Comparison of ENCODE assay signal across 8 cellular contexts in genomic region chr1:150149490-150150453, GRCh38. TPM values are rescaled to one million over a fixed set of nuclear protein-coding genes. Genes with fewer than 3 reads are reported as not detected.
DNase-seq lines count a peak whose midpoint lies in the region; ATAC-seq and TF ChIP-seq lines count a peak whose summit lies in the region.

TSS of gene PLEKHO1 (plus strand) at chr1:150149916. CDS start at chr1:150150258, 342 bp downstream.

- intact Hi-C loops in Panc1 (cut with micrococcal nuclease; ENCODE audit: unreplicated experiment): no loop called here

- H3K36me3 ChIP-seq in Panc1 (ENCODE audit: control insufficient read depth, insufficient read depth, low read length) (no peaks in the 10 kb centered on the region), fibroblast of lung (ENCODE audit: control insufficient read depth, insufficient read depth, low read length) (peaks cover 8% of the 10 kb centered on the region)

- H3K79me2 ChIP-seq in fibroblast of lung (ENCODE audit: control insufficient read depth, insufficient read depth, low read length): peaks cover 42% of the 10 kb centered on the region

- H4K20me1 ChIP-seq in fibroblast of lung (ENCODE audit: control insufficient read depth, extremely low read depth, insufficient read depth, low read length): no peaks in the 10 kb centered on the region

- H3K36me3 Mint-ChIP-seq in activated T-helper 17 cell treated with anti-CD3 and anti-CD28 coated beads, Interleukin-2, amount 50 U/mL, for 72 hours (ENCODE audit: low read depth): peaks cover 40% of the 10 kb centered on the region
- H3K36me3 Mint-ChIP-seq in natural killer cell treated with Interleukin-12 subunit alpha and Interleukin-12 subunit beta and Interleukin-15 and Interleukin-18, amount 100 ng/mL, for 72 hours: peaks cover 5% of the 10 kb centered on the region
- H3K36me3 Mint-ChIP-seq in stimulated activated naive CD8-positive, alpha-beta T cell treated with anti-CD3 and anti-CD28 coated beads, Interleukin-15, Interleukin-2, amounts not matched to agents 100 ng/mL and 50 ng/mL, for 24 hours (ENCODE audit: low read depth): peaks cover 14% of the 10 kb centered on the region

- H3K4me3 ChIP-seq in Panc1 (ENCODE audit: low read depth in 2 of 2, low read length in 2 of 2) (peak within 1 kb of the TSS; percentile 56 to 66), fibroblast of lung (replicated peaks in 1 of 4; ENCODE audit: control extremely low read depth in 1 of 4, insufficient read depth in 1 of 4, low read depth in 3 of 4, low read length in 4 of 4) (peak within 1 kb of the TSS; percentile 88 to 95 (median 92))

- H3K4me2 ChIP-seq in fibroblast of lung (ENCODE audit: extremely low read depth, insufficient read depth, low read length): peak within 1 kb of the TSS; percentile 98

- POLR2A ChIA-PET in Panc1 (lab: Charles Lee): interaction anchor here (0.7 kb wide), 1 partner anchor 9 kb away, joined by 21 read pairs; no protein-coding TSS in a partner anchor

- DNase-seq in NCI-H2196 (lab: John Stamatoyannopoulos, UW; ENCODE audit: unreplicated experiment): peak; percentile 55
- no peak for DNase-seq in NCI-H2196 treated with DMSO at 0.1 percent for 48 hours (lab: John Stamatoyannopoulos, UW; ENCODE audit: unreplicated experiment)
- DNase-seq in Panc1 (ENCODE audit: low read depth, low spot score): no peak
- peak; percentile 81 to 89 for DNase-seq in fibroblast of lung (ENCODE audit: low read depth in 2 of 2)
- DNase-seq in natural killer cell treated with Interleukin-12 subunit alpha and Interleukin-12 subunit beta and Interleukin-15 and Interleukin-18, amount 100 ng/mL, for 72 hours (ENCODE audit: low spot score): peak; percentile 83

- TF ChIP-seq CTCF in Panc1 (IDR thresholded peaks at IDR 0.05) (no peak), fibroblast of lung (conservative IDR thresholded peaks at IDR 0.05 in 1 of 2, IDR thresholded peaks at IDR 0.05 in 1 of 2; ENCODE audit: low read depth in 1 of 2, low read length in 2 of 2) (no peak)

- no peaks in the 10 kb centered on the region for H3K27me3 ChIP-seq in Panc1 (ENCODE audit: control insufficient read depth, insufficient read depth, low read length)
- H3K27me3 ChIP-seq in fibroblast of lung (ENCODE audit: control insufficient read depth, insufficient read depth, low read length): no peaks in the 10 kb centered on the region

- H3K4me3 Mint-ChIP-seq in activated T-helper 17 cell treated with anti-CD3 and anti-CD28 coated beads, Interleukin-2, amount 50 U/mL, for 72 hours: peak within 1 kb of the TSS; percentile 99
- H3K4me3 Mint-ChIP-seq in natural killer cell treated with Interleukin-12 subunit alpha and Interleukin-12 subunit beta and Interleukin-15 and Interleukin-18, amount 100 ng/mL, for 72 hours: peak within 1 kb of the TSS; percentile 94
- peak within 1 kb of the TSS; percentile 83 for H3K4me3 Mint-ChIP-seq in stimulated activated naive CD8-positive, alpha-beta T cell treated with anti-CD3 and anti-CD28 coated beads, Interleukin-15, Interleukin-2, amounts not matched to agents 100 ng/mL and 50 ng/mL, for 24 hours

- peak within 1 kb of the TSS; percentile 31; the same call in 1 of the 2 replicates for H3K27ac ChIP-seq in Panc1 (ENCODE audit: low read length)
- H3K27ac ChIP-seq in fibroblast of lung (ENCODE audit: insufficient read depth, low read length): peak within 1 kb of the TSS; percentile 75

- H2AFZ ChIP-seq in fibroblast of lung (ENCODE audit: low read length): peak within 1 kb of the TSS; percentile 31

- H3K4me1 ChIP-seq in Panc1 (ENCODE audit: control insufficient read depth, insufficient read depth, low read length) (peaks cover 11% of the 10 kb centered on the region), fibroblast of lung (ENCODE audit: control insufficient read depth, extremely low read depth, insufficient read depth, low read length) (peaks cover 9% of the 10 kb centered on the region)

- peak within 1 kb of the TSS; percentile 83 for H3K9ac ChIP-seq in fibroblast of lung (ENCODE audit: insufficient read depth, low read length)

- H3K9me3 ChIP-seq in Panc1 (ENCODE audit: control insufficient read depth, insufficient read depth, low read depth, low read length) (no peaks in the 10 kb centered on the region), fibroblast of lung (ENCODE audit: control insufficient read depth, insufficient read depth, low read depth, low read length) (no peaks in the 10 kb centered on the region)

- BruUV-seq in Panc1 (replicated peaks; lab: Mats Ljungman, UMichigan): no TSS peak

- CTCF ChIA-PET in Panc1 (lab: Charles Lee): interaction anchor here (0.7 to 1.0 kb wide), 2 partner anchors 37 to 159 kb away, joined by 3 to 19 read pairs; no protein-coding TSS in a partner anchor

- H3K9me3 Mint-ChIP-seq in activated T-helper 17 cell treated with anti-CD3 and anti-CD28 coated beads, Interleukin-2, amount 50 U/mL, for 72 hours: no peaks in the 10 kb centered on the region
- no peaks in the 10 kb centered on the region for H3K9me3 Mint-ChIP-seq in natural killer cell treated with Interleukin-12 subunit alpha and Interleukin-12 subunit beta and Interleukin-15 and Interleukin-18, amount 100 ng/mL, for 72 hours
- H3K9me3 Mint-ChIP-seq in stimulated activated naive CD8-positive, alpha-beta T cell treated with anti-CD3 and anti-CD28 coated beads, Interleukin-15, Interleukin-2, amounts not matched to agents 100 ng/mL and 50 ng/mL, for 24 hours: no peaks in the 10 kb centered on the region

- ATAC-seq in HG03520 (IDR thresholded peaks at IDR 0.05; ENCODE audit: unreplicated experiment) (peak; percentile 61), Panc1 (peak; percentile 86)
- ATAC-seq in activated T-helper 17 cell treated with anti-CD3 and anti-CD28 coated beads, Interleukin-2, amount 50 U/mL, for 72 hours (replicated peaks): peak; percentile 79
- ATAC-seq in natural killer cell treated with Interleukin-12 subunit alpha and Interleukin-12 subunit beta and Interleukin-15 and Interleukin-18, amount 100 ng/mL, for 72 hours: peak; percentile 89 to 93

- peaks cover 46% of the 10 kb centered on the region for H3K4me1 Mint-ChIP-seq in activated T-helper 17 cell treated with anti-CD3 and anti-CD28 coated beads, Interleukin-2, amount 50 U/mL, for 72 hours
- peaks cover 36 to 47% of the 10 kb centered on the region in 2 donors for H3K4me1 Mint-ChIP-seq in natural killer cell treated with Interleukin-12 subunit alpha and Interleukin-12 subunit beta and Interleukin-15 and Interleukin-18, amount 100 ng/mL, for 72 hours (ENCODE audit: low read depth in 2 of 2)
- H3K4me1 Mint-ChIP-seq in stimulated activated naive CD8-positive, alpha-beta T cell treated with anti-CD3 and anti-CD28 coated beads, Interleukin-15, Interleukin-2, amounts not matched to agents 100 ng/mL and 50 ng/mL, for 24 hours (ENCODE audit: low read depth): peaks cover 65% of the 10 kb centered on the region

- in situ Hi-C loops in Panc1 (cut with HindIII; ENCODE audit: low pct_unique_long_range_greater_than_20kb, low sequenced_read_pairs): no loop called here

- H3K27ac Mint-ChIP-seq in activated T-helper 17 cell treated with anti-CD3 and anti-CD28 coated beads, Interleukin-2, amount 50 U/mL, for 72 hours: peak within 1 kb of the TSS; percentile 96
- peak within 1 kb of the TSS; percentile 93 to 97 for H3K27ac Mint-ChIP-seq in natural killer cell treated with Interleukin-12 subunit alpha and Interleukin-12 subunit beta and Interleukin-15 and Interleukin-18, amount 100 ng/mL, for 72 hours
- H3K27ac Mint-ChIP-seq in stimulated activated naive CD8-positive, alpha-beta T cell treated with anti-CD3 and anti-CD28 coated beads, Interleukin-15, Interleukin-2, amounts not matched to agents 100 ng/mL and 50 ng/mL, for 24 hours: peak within 1 kb of the TSS; percentile 83

- H3K27me3 Mint-ChIP-seq in activated T-helper 17 cell treated with anti-CD3 and anti-CD28 coated beads, Interleukin-2, amount 50 U/mL, for 72 hours: no peaks in the 10 kb centered on the region
- H3K27me3 Mint-ChIP-seq in natural killer cell treated with Interleukin-12 subunit alpha and Interleukin-12 subunit beta and Interleukin-15 and Interleukin-18, amount 100 ng/mL, for 72 hours: no peaks in the 10 kb centered on the region
- no peaks in the 10 kb centered on the region for H3K27me3 Mint-ChIP-seq in stimulated activated naive CD8-positive, alpha-beta T cell treated with anti-CD3 and anti-CD28 coated beads, Interleukin-15, Interleukin-2, amounts not matched to agents 100 ng/mL and 50 ng/mL, for 24 hours

RNA-seq across cellular contexts. Expression of gene PLEKHO1, which starts in this region (rescaled TPM):
- total RNA-seq in Panc1 (2021; ENCODE audit: unreplicated experiment) (9.1 TPM), fibroblast of lung (55.0 and 65.6 TPM in 2 replicates)
- 10.8 TPM for polyA plus RNA-seq in Panc1 (2012; ENCODE audit: insufficient read length)
- 10 to 100 TPM; 33.1 to 43.0 TPM for total RNA-seq in activated T-helper 17 cell treated with anti-CD3 and anti-CD28 coated beads, Interleukin-2, amount 50 U/mL, for 72 hours
- polyA plus RNA-seq in fibroblast of lung: 35.1 and 48.3 TPM in 2 replicates
- polyA plus RNA-seq in fibroblast of lung (2012): 46.3 and 57.0 TPM in 2 replicates
- 56.6 and 66.9 TPM in 2 replicates for polyA minus RNA-seq in fibroblast of lung (ENCODE audit: low replicate concordance)
- total RNA-seq in natural killer cell treated with Interleukin-12 subunit alpha and Interleukin-12 subunit beta and Interleukin-15 and Interleukin-18, amount 100 ng/mL, for 72 hours: 10 to 100 TPM; 40.9 to 65.2 TPM

Comparison
In these comparisons a context has a peak if more than half of its experiments do, and no peak if none do; other contexts are left out.
1. DNase-seq: peak in NCI-H2196 (single experiment), fibroblast of lung (2 of 2) and natural killer cell treated with Interleukin-12 subunit alpha and Interleukin-12 subunit beta and Interleukin-15 and Interleukin-18, amount 100 ng/mL, for 72 hours (single experiment); none in NCI-H2196 treated with DMSO at 0.1 percent for 48 hours (single experiment) and Panc1 (single experiment).
2. Peak in every context shown above with its lines, with median percentiles within 50 percentile points of each other: ATAC-seq, H3K27ac Mint-ChIP-seq and H3K4me3 Mint-ChIP-seq.